In the genomic region with DNA sequence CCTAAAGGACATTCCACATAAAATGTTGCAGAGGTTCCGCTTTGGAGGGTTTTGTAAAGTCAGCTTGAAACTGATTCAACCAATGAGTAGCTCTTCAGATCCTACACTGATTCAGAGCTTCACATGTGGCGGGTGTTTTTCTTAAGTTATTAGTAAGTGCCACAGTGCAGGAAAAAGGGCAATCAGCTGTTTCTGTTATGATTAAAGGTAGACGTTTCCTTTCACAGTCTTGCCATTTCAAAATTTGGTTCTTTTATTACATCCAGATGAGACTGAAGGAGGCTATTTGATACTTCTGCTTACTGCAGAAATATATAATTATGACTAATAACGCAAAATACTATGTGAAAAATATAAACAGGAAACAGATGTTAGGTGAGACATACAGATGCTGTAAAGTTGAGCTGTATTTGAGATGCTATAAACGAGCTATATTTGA, we compare ENCODE assay signal across 1 cellular context.
TF ChIP-seq lines count a peak whose summit lies in the region.

No MANE protein-coding gene starts in this region.

TF ChIP-seq in GM12878, 131 proteins besides CTCF, POLR2A, EP300 and RAD21 (continued from another document and continues in another):
- TF ChIP-seq IRF3 (IDR thresholded peaks at IDR 0.05) (no peak), HDAC6 (IDR thresholded peaks at IDR 0.05; ENCODE audit: unreplicated experiment) (no peak), CEBPB (IDR thresholded peaks at IDR 0.05; ENCODE audit: borderline replicate concordance in 1 of 2, low read depth in 2 of 2, low read length in 2 of 2) (no peak), SUPT20H (IDR thresholded peaks at IDR 0.05; ENCODE audit: borderline replicate concordance, control insufficient read depth, low read depth, low read length) (no peak), RBBP5 (conservative IDR thresholded peaks at IDR 0.05) (no peak), NBN (IDR thresholded peaks at IDR 0.05) (no peak), PML (IDR thresholded peaks at IDR 0.05; ENCODE audit: low read length) (no peak), ETV6 (conservative IDR thresholded peaks at IDR 0.05 in 1 of 2, IDR thresholded peaks at IDR 0.05 in 1 of 2; ENCODE audit: borderline replicate concordance in 1 of 2, low read depth in 1 of 2) (peak in 1 of 2 experiments; percentile 87; a peak in 2 of 4 replicates), MTA2 (IDR thresholded peaks at IDR 0.05; ENCODE audit: low read depth) (peak; percentile 45; the same call in 1 of the 2 replicates), HDAC2 (IDR thresholded peaks at IDR 0.05) (no peak), SMC3 (IDR thresholded peaks at IDR 0.05; ENCODE audit: borderline replicate concordance, low read length) (no peak), TAF1 (IDR thresholded peaks at IDR 0.05; ENCODE audit: borderline replicate concordance, low read depth, low read length) (no peak), POLR2AphosphoS2 (IDR thresholded peaks at IDR 0.05; ENCODE audit: low read depth, low read length) (no peak), CHD1 (IDR thresholded peaks at IDR 0.05; ENCODE audit: low read depth, low read length) (no peak), WRNIP1 (IDR thresholded peaks at IDR 0.05; ENCODE audit: borderline replicate concordance, low read depth, low read length) (no peak), EGR1 (IDR thresholded peaks at IDR 0.05; ENCODE audit: borderline replicate concordance in 1 of 2, low read depth in 2 of 2, low read length in 2 of 2) (no peak), PAX5 (IDR thresholded peaks at IDR 0.05; ENCODE audit: borderline replicate concordance, low read depth, low read length) (peak; percentile 76), NFIC (IDR thresholded peaks at IDR 0.05; ENCODE audit: low read depth, low read length) (peak; percentile 80), JUND (IDR thresholded peaks at IDR 0.05; ENCODE audit: low read depth, low read length) (no peak), POLR2AphosphoS5 (IDR thresholded peaks at IDR 0.05; ENCODE audit: low read length) (no peak), BRCA1 (IDR thresholded peaks at IDR 0.05; ENCODE audit: low read depth, low read length) (no peak), IRF5 (IDR thresholded peaks at IDR 0.05; ENCODE audit: borderline replicate concordance) (no peak), MYB (IDR thresholded peaks at IDR 0.05; ENCODE audit: borderline replicate concordance, low read depth, low read length) (no peak), NFXL1 (IDR thresholded peaks at IDR 0.05; ENCODE audit: borderline replicate concordance) (no peak), CBX5 (IDR thresholded peaks at IDR 0.05; ENCODE audit: low read depth) (no peak), ZZZ3 (IDR thresholded peaks at IDR 0.05; ENCODE audit: control insufficient read depth, insufficient read length, low read depth) (no peak), MEF2A (IDR thresholded peaks at IDR 0.05; ENCODE audit: insufficient read depth, low read depth, low read length) (no peak), RAD51 (IDR thresholded peaks at IDR 0.05) (no peak), EZH2 (IDR thresholded peaks at IDR 0.05; ENCODE audit: borderline replicate concordance, control insufficient read depth, low read depth, low read length) (no peak), CREB1 (IDR thresholded peaks at IDR 0.05; ENCODE audit: low read depth) (no peak), ZNF24 (IDR thresholded peaks at IDR 0.05) (no peak), ZNF217 (IDR thresholded peaks at IDR 0.05) (no peak), CREM (IDR thresholded peaks at IDR 0.05; ENCODE audit: low read depth) (peak; percentile 20; the same call in 1 of the 2 replicates), SRF (IDR thresholded peaks at IDR 0.05; ENCODE audit: low read depth in 2 of 2, low read length in 2 of 2) (0 out of 4 replicates have a peak, but pooled peaks of 1 of the 2 experiments have one; percentile 32), YBX1 (IDR thresholded peaks at IDR 0.05) (no peak), TCF7 (IDR thresholded peaks at IDR 0.05; ENCODE audit: borderline replicate concordance) (peak; percentile 81), E4F1 (IDR thresholded peaks at IDR 0.05; ENCODE audit: borderline replicate concordance, partially characterized antibody) (no peak), ZNF274 (IDR thresholded peaks at IDR 0.05; ENCODE audit: insufficient read depth, insufficient read length) (no peak), FOS (IDR thresholded peaks at IDR 0.05; ENCODE audit: borderline replicate concordance, extremely low read depth, insufficient read length) (no peak), BHLHE40 (IDR thresholded peaks at IDR 0.05; ENCODE audit: borderline replicate concordance in 1 of 2, low read depth in 2 of 2, low read length in 1 of 2) (no peak), SREBF1 (IDR thresholded peaks at IDR 0.05; ENCODE audit: low read length) (no peak), ATF7 (IDR thresholded peaks at IDR 0.05; ENCODE audit: low read depth) (no peak), HCFC1 (IDR thresholded peaks at IDR 0.05; ENCODE audit: low read length) (no peak)
- TF ChIP-seq, protein P1, sequence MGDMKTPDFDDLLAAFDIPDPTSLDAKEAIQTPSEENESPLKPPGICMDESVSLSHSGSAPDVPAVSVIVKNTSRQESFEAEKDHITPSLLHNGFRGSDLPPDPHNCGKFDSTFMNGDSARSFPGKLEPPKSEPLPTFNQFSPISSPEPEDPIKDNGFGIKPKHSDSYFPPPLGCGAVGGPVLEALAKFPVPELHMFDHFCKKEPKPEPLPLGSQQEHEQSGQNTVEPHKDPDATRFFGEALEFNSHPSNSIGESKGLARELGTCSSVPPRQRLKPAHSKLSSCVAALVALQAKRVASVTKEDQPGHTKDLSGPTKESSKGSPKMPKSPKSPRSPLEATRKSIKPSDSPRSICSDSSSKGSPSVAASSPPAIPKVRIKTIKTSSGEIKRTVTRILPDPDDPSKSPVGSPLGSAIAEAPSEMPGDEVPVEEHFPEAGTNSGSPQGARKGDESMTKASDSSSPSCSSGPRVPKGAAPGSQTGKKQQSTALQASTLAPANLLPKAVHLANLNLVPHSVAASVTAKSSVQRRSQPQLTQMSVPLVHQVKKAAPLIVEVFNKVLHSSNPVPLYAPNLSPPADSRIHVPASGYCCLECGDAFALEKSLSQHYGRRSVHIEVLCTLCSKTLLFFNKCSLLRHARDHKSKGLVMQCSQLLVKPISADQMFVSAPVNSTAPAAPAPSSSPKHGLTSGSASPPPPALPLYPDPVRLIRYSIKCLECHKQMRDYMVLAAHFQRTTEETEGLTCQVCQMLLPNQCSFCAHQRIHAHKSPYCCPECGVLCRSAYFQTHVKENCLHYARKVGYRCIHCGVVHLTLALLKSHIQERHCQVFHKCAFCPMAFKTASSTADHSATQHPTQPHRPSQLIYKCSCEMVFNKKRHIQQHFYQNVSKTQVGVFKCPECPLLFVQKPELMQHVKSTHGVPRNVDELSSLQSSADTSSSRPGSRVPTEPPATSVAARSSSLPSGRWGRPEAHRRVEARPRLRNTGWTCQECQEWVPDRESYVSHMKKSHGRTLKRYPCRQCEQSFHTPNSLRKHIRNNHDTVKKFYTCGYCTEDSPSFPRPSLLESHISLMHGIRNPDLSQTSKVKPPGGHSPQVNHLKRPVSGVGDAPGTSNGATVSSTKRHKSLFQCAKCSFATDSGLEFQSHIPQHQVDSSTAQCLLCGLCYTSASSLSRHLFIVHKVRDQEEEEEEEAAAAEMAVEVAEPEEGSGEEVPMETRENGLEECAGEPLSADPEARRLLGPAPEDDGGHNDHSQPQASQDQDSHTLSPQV (IDR thresholded peaks at IDR 0.05): no peak
- TF ChIP-seq, protein P2, sequence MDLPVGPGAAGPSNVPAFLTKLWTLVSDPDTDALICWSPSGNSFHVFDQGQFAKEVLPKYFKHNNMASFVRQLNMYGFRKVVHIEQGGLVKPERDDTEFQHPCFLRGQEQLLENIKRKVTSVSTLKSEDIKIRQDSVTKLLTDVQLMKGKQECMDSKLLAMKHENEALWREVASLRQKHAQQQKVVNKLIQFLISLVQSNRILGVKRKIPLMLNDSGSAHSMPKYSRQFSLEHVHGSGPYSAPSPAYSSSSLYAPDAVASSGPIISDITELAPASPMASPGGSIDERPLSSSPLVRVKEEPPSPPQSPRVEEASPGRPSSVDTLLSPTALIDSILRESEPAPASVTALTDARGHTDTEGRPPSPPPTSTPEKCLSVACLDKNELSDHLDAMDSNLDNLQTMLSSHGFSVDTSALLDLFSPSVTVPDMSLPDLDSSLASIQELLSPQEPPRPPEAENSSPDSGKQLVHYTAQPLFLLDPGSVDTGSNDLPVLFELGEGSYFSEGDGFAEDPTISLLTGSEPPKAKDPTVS (IDR thresholded peaks at IDR 0.05; ENCODE audit: low read depth, low read length): no peak
- TF ChIP-seq, protein P3, sequence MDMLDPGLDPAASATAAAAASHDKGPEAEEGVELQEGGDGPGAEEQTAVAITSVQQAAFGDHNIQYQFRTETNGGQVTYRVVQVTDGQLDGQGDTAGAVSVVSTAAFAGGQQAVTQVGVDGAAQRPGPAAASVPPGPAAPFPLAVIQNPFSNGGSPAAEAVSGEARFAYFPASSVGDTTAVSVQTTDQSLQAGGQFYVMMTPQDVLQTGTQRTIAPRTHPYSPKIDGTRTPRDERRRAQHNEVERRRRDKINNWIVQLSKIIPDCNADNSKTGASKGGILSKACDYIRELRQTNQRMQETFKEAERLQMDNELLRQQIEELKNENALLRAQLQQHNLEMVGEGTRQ (IDR thresholded peaks at IDR 0.05; ENCODE audit: borderline replicate concordance, low read depth, low read length): no peak
- TF ChIP-seq, protein P4, sequence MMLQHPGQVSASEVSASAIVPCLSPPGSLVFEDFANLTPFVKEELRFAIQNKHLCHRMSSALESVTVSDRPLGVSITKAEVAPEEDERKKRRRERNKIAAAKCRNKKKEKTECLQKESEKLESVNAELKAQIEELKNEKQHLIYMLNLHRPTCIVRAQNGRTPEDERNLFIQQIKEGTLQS (IDR thresholded peaks at IDR 0.05; ENCODE audit: borderline replicate concordance, extremely low read depth, low read depth, low read length): no peak
- TF ChIP-seq, protein P5, sequence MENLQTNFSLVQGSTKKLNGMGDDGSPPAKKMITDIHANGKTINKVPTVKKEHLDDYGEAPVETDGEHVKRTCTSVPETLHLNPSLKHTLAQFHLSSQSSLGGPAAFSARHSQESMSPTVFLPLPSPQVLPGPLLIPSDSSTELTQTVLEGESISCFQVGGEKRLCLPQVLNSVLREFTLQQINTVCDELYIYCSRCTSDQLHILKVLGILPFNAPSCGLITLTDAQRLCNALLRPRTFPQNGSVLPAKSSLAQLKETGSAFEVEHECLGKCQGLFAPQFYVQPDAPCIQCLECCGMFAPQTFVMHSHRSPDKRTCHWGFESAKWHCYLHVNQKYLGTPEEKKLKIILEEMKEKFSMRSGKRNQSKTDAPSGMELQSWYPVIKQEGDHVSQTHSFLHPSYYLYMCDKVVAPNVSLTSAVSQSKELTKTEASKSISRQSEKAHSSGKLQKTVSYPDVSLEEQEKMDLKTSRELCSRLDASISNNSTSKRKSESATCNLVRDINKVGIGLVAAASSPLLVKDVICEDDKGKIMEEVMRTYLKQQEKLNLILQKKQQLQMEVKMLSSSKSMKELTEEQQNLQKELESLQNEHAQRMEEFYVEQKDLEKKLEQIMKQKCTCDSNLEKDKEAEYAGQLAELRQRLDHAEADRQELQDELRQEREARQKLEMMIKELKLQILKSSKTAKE (IDR thresholded peaks at IDR 0.05; ENCODE audit: low read depth, poor library complexity, severe bottlenecking): peak; percentile 38
